ENCODE assay signal across 8 cellular contexts in genomic region chr12:129544716-129545115, GRCh38.
"Had no signal": no experiment of that assay in that cellular context is flagged by ENCODE, and none has a peak within 500 bp of the region (broad histone marks: within the 10 kb centered on the region; RNA-seq: fewer than 3 reads in every experiment).

No MANE protein-coding gene starts in this region.

- H3K4me3 Mint-ChIP-seq: H9, HFFc6 had no signal

- H3K9me3 Mint-ChIP-seq: H9 had no signal

- H3K27ac ChIP-seq: GM23248, HL-60 had no signal

- H3K4me3 ChIP-seq: GM23248, K562 had no signal

- ATAC-seq: K562 had no signal

- DNase-seq: GM23248, H9, HCEC 1CT, HFFc6, IMR-90, KG1 had no signal

- H3K27ac Mint-ChIP-seq: H9, HFFc6 had no signal
